Comparison of ENCODE assay signal across 16 cellular contexts in the genomic region with DNA sequence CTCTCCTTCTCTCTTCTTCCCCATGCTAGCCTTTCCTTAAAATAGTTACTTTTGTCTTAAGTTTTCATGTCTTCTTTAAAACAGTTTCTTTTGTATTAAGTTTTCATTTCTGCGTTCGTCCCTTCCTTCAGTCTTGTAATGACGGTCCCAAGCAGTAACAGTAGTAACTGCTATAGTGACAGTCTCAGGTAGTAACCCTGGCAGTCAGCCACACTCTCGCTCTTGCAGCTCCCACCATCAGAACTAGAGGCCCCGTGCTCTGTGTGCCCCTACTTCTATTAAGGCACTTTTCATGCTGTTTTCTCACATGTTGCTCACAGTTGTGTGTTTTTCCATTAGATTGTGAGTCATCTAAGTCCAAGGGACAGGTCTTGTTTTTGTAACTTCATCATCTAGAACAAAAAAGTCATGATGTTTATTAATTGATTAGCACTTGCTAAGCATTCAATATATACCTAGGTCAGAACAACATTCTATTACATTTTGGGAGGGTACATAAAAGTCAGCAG. TPM values are rescaled to one million over a fixed set of nuclear protein-coding genes. Genes with fewer than 3 reads are reported as not detected.
DNase-seq lines count a peak whose midpoint lies in the region; TF ChIP-seq lines count a peak whose summit lies in the region.
"Had no signal": no experiment of that assay in that cellular context is flagged by ENCODE, and none has a peak within 500 bp of the region (broad histone marks: within the 10 kb centered on the region; RNA-seq: fewer than 3 reads in every experiment).

No MANE protein-coding gene starts in this region.

- WGBS in smooth muscle cell (ENCODE audit: low lambda C conversion rate) = 79% methylated on average over 5 of the region's 5 CpGs

- DNase-seq in NCI-H69 (lab: John Stamatoyannopoulos, UW) (peak; percentile 73), fibroblast of mammary gland (ENCODE audit: low read depth) (peak; percentile 2), smooth muscle cell (lab: John Stamatoyannopoulos, UW; ENCODE audit: unreplicated experiment) (no peak), SKM-1 (lab: John Stamatoyannopoulos, UW; ENCODE audit: unreplicated experiment) (no peak), SKM-1 treated with dmso at 0.1 percent for 144 hours (lab: John Stamatoyannopoulos, UW; ENCODE audit: unreplicated experiment) (no peak), NK-92 (lab: John Stamatoyannopoulos, UW; ENCODE audit: unreplicated experiment) (no peak)
- DNase-seq: EL, GF-D8, NCI-H1092, NCI-H1436 treated with DMSO at 0.1 percent for 48 hours, NCI-H1930, NCI-H226, NCI-H510A treated with DMSO at 0.1 percent for 48 hours, NCI-H774 had no signal

- H3K36me3 ChIP-seq in HUES48 (ENCODE audit: control insufficient read depth, insufficient read depth, low read length) (no peaks in the 10 kb centered on the region), smooth muscle cell (ENCODE audit: low read depth) (no peaks in the 10 kb centered on the region)

- no peaks in the 10 kb centered on the region for H3F3A ChIP-seq in smooth muscle cell (ENCODE audit: low read depth)

- H3K4me3 ChIP-seq in HUES48 (ENCODE audit: low read depth, low read length) (0 out of 2 replicates have a peak overlapping the region, but pooled peaks have one; percentile 16), fibroblast of mammary gland (ENCODE audit: control insufficient read depth, low read depth, low read length) (no peak overlapping the region), smooth muscle cell (peak overlapping the region; percentile 34)
- H3K4me3 ChIP-seq: A549 had no signal

- H3K4me2 ChIP-seq in smooth muscle cell = peak overlapping the region; percentile 79
- H3K4me2 ChIP-seq: A549 had no signal

- no peak overlapping the region for H3K27ac ChIP-seq in HUES48 (ENCODE audit: low read depth, low read length)
- no peak overlapping the region for H3K27ac ChIP-seq in smooth muscle cell (ENCODE audit: low read depth)
- H3K27ac ChIP-seq: A549 had no signal

- H3K9me3 ChIP-seq in HUES48 (ENCODE audit: control insufficient read depth, insufficient read depth, low read length) (no peaks in the 10 kb centered on the region), smooth muscle cell (replicated peaks; ENCODE audit: low read depth) (no peaks in the 10 kb centered on the region)
- H3K9me3 ChIP-seq: A549 had no signal

- no peaks in the 10 kb centered on the region for H3K79me2 ChIP-seq in smooth muscle cell (ENCODE audit: low read depth)

- no peaks in the 10 kb centered on the region for H3K27me3 ChIP-seq in HUES48 (ENCODE audit: control insufficient read depth, insufficient read depth, low read length)
- no peaks in the 10 kb centered on the region for H3K27me3 ChIP-seq in smooth muscle cell (ENCODE audit: low read depth)

- peaks cover 6% of the 10 kb centered on the region; the same call in 1 of the 2 replicates for H3K4me1 ChIP-seq in HUES48 (ENCODE audit: control insufficient read depth, insufficient read depth, low read length)
- H3K4me1 ChIP-seq in smooth muscle cell (ENCODE audit: low read depth) = no peaks in the 10 kb centered on the region
- H3K4me1 ChIP-seq: A549 had no signal

- H4K20me1 ChIP-seq in smooth muscle cell (ENCODE audit: low read depth) = no peaks in the 10 kb centered on the region

- peak overlapping the region; percentile 43 for H2AFZ ChIP-seq in smooth muscle cell (ENCODE audit: low read depth)

- H3K9ac ChIP-seq in HUES48 (ENCODE audit: low read depth, low read length) (no peak overlapping the region), smooth muscle cell (ENCODE audit: low read depth) (no peak overlapping the region)

- no peak for TF ChIP-seq CTCF in fibroblast of mammary gland (conservative IDR thresholded peaks at IDR 0.05; ENCODE audit: control insufficient read depth, insufficient read depth, low read depth, low read length)
- no peak for TF ChIP-seq CTCF in smooth muscle cell (IDR thresholded peaks at IDR 0.05; ENCODE audit: borderline replicate concordance, insufficient read depth, poor library complexity, severe bottlenecking)

RNA-seq across cellular contexts. Expression of a gene that starts 49.3 kb away (rescaled TPM):
- 15.6 and 25.3 TPM in 2 replicates for total RNA-seq in smooth muscle cell
- polyA plus RNA-seq in smooth muscle cell = 4.1 and 5.7 TPM in 2 replicates

RNA-seq across cellular contexts. Expression of a gene that starts 51.9 kb away (rescaled TPM):
- 10.2 and 10.4 TPM in 2 replicates for total RNA-seq in smooth muscle cell
- polyA plus RNA-seq in smooth muscle cell = 6.8 and 6.9 TPM in 2 replicates

Comparison
In these comparisons a context has a peak if more than half of its experiments do, and no peak if none do; other contexts are left out.
1. DNase-seq: peak in NCI-H69 (single experiment) and fibroblast of mammary gland (single experiment); none in smooth muscle cell (single experiment), SKM-1 (single experiment), SKM-1 treated with dmso at 0.1 percent for 144 hours (single experiment) and NK-92 (single experiment).